21 cellular contexts compared by ENCODE assay signal in genomic region chr2:68330691-68331090, GRCh38.
A peak's percentile ranks its signal among the peaks of the same experiment; 100 is the strongest.
DNase-seq lines count a peak whose midpoint lies in the region; ATAC-seq and TF ChIP-seq lines count a peak whose summit lies in the region.
"Had no signal": no experiment of that assay in that cellular context is flagged by ENCODE, and none has a peak within 500 bp of the region (broad histone marks: within the 10 kb centered on the region; RNA-seq: fewer than 3 reads in every experiment).

No MANE protein-coding gene starts in this region.

- peaks cover 8% of the 10 kb centered on the region for H3K27me3 Mint-ChIP-seq in stimulated activated naive CD8-positive, alpha-beta T cell treated with anti-CD3 and anti-CD28 coated beads, Interleukin-15, amount 100 ng/mL, for 72 hours

- H3K4me1 Mint-ChIP-seq in stimulated activated naive CD8-positive, alpha-beta T cell treated with anti-CD3 and anti-CD28 coated beads, Interleukin-15, amount 100 ng/mL, for 72 hours: no peaks in the 10 kb centered on the region
- H3K4me1 Mint-ChIP-seq: naive thymus-derived CD8-positive, alpha-beta T cell had no signal

- no peaks in the 10 kb centered on the region for H3K9me3 Mint-ChIP-seq in stimulated activated naive CD8-positive, alpha-beta T cell treated with anti-CD3 and anti-CD28 coated beads, Interleukin-15, amount 100 ng/mL, for 72 hours
- H3K9me3 Mint-ChIP-seq: central memory CD8-positive, alpha-beta T cell; naive thymus-derived CD8-positive, alpha-beta T cell; stimulated activated naive CD8-positive, alpha-beta T cell treated with anti-CD3 and anti-CD28 coated beads, Interleukin-15, Interleukin-2, amounts not matched to agents 100 ng/mL and 50 ng/mL, for 24 hours had no signal

- ATAC-seq in stimulated activated naive CD8-positive, alpha-beta T cell treated with anti-CD3 and anti-CD28 coated beads, Interleukin-15, Interleukin-2, amounts not matched to agents 100 U/mL and 50 U/mL, for 24 hours: peak; percentile 66
- no peak for ATAC-seq in stimulated activated naive CD8-positive, alpha-beta T cell treated with anti-CD3 and anti-CD28 coated beads, Interleukin-15, amount 100 ng/mL, for 72 hours
- ATAC-seq: naive thymus-derived CD8-positive, alpha-beta T cell had no signal

- H3K4me3 Mint-ChIP-seq in stimulated activated naive CD8-positive, alpha-beta T cell treated with anti-CD3 and anti-CD28 coated beads, Interleukin-15, amount 100 ng/mL, for 72 hours: no peak overlapping the region
- H3K4me3 Mint-ChIP-seq: central memory CD8-positive, alpha-beta T cell; naive thymus-derived CD8-positive, alpha-beta T cell; stimulated activated naive CD8-positive, alpha-beta T cell treated with anti-CD3 and anti-CD28 coated beads, Interleukin-15, Interleukin-2, amounts not matched to agents 100 ng/mL and 50 ng/mL, for 24 hours had no signal

- in situ Hi-C loops in GM13976 (cut with MboI; ENCODE audit: low sequenced_read_pairs, unreplicated experiment): no loop called here

- DNase-seq in stimulated activated naive CD8-positive, alpha-beta T cell treated with anti-CD3 and anti-CD28 coated beads, Interleukin-15, Interleukin-2, amounts not matched to agents 100 U/mL and 50 U/mL, for 24 hours: no peak
- no peak for DNase-seq in stimulated activated naive CD8-positive, alpha-beta T cell treated with anti-CD3 and anti-CD28 coated beads, Interleukin-15, amount 100 ng/mL, for 72 hours
- DNase-seq in astrocyte of the hippocampus (ENCODE audit: low read depth, low spot score) (peak; percentile 30), fibroblast of pulmonary artery (ENCODE audit: low read depth) (peak; percentile 31), GM13976 (ENCODE audit: low spot score) (no peak), AML-193 (lab: John Stamatoyannopoulos, UW) (no peak), NK-92 (lab: John Stamatoyannopoulos, UW; ENCODE audit: unreplicated experiment) (no peak), foreskin melanocyte (no peak)
- DNase-seq: activated CD4-positive, CD25-positive, alpha-beta regulatory T cell; adrenal gland; effector memory CD4-positive, alpha-beta T cell; naive thymus-derived CD8-positive, alpha-beta T cell; NCI-H1048; NCI-H2029; NCI-H446 treated with DMSO at 0.1 percent for 48 hours; NK-92 treated with Interleukin-12 subunit alpha and Interleukin-12 subunit beta, amount 100 ng/mL, for 24 hours; stimulated activated CD4-positive, alpha-beta T cell treated with anti-CD3 and anti-CD28 coated beads, Interleukin-1b, Interleukin-23, amount 100 ng/mL, for 48 hours; T-helper 9 cell had no signal

- no peak overlapping the region for H3K27ac Mint-ChIP-seq in stimulated activated naive CD8-positive, alpha-beta T cell treated with anti-CD3 and anti-CD28 coated beads, Interleukin-15, amount 100 ng/mL, for 72 hours
- H3K27ac Mint-ChIP-seq: naive thymus-derived CD8-positive, alpha-beta T cell; stimulated activated naive CD8-positive, alpha-beta T cell treated with anti-CD3 and anti-CD28 coated beads, Interleukin-15, Interleukin-2, amounts not matched to agents 100 ng/mL and 50 ng/mL, for 24 hours had no signal

- TF ChIP-seq CTCF in fibroblast of pulmonary artery (IDR thresholded peaks at IDR 0.05; ENCODE audit: low read length, missing control alignments) (no peak), GM13976 (IDR thresholded peaks at IDR 0.05; ENCODE audit: borderline replicate concordance, control extremely low read depth, extremely low read depth, insufficient read depth, missing control alignments) (no peak)

- no peak overlapping the region for H3K4me3 ChIP-seq in fibroblast of pulmonary artery (replicated peaks; ENCODE audit: low read depth, low read length)
- H3K4me3 ChIP-seq: adrenal gland; BLaER1 treated with 17β-estradiol and CSF1 and Interleukin-3, amounts not matched to agents 10 nM and 100 nM had no signal

Comparison
In these comparisons a context has a peak if more than half of its experiments do, and no peak if none do; other contexts are left out.
1. DNase-seq: peak in astrocyte of the hippocampus (single experiment) and fibroblast of pulmonary artery (single experiment); none in stimulated activated naive CD8-positive, alpha-beta T cell treated with anti-CD3 and anti-CD28 coated beads, Interleukin-15, Interleukin-2, amounts not matched to agents 100 U/mL and 50 U/mL, for 24 hours (single experiment), stimulated activated naive CD8-positive, alpha-beta T cell treated with anti-CD3 and anti-CD28 coated beads, Interleukin-15, amount 100 ng/mL, for 72 hours (0 of 2), GM13976 (single experiment), AML-193 (0 of 2), NK-92 (single experiment) and foreskin melanocyte (single experiment).